ENCODE assay signal across 10 cellular contexts in genomic region chr10:31977440-31978157, GRCh38. TPM values are rescaled to one million over a fixed set of nuclear protein-coding genes. Genes with fewer than 3 reads are reported as not detected.
A peak's percentile ranks its signal among the peaks of the same experiment; 100 is the strongest.
DNase-seq lines count a peak whose midpoint lies in the region; ATAC-seq and TF ChIP-seq lines count a peak whose summit lies in the region.
"Had no signal": no experiment of that assay in that cellular context is flagged by ENCODE, and none has a peak within 500 bp of the region (broad histone marks: within the 10 kb centered on the region; RNA-seq: fewer than 3 reads in every experiment).

No MANE protein-coding gene starts in this region.

- peaks cover 24% of the 10 kb centered on the region for H3K4me1 Mint-ChIP-seq in central memory CD8-positive, alpha-beta T cell
- peaks cover 24 to 34% (median 28%) of the 10 kb centered on the region in 7 donors for H3K4me1 Mint-ChIP-seq in naive thymus-derived CD4-positive, alpha-beta T cell

- H3K36me3 ChIP-seq in naive thymus-derived CD4-positive, alpha-beta T cell (ENCODE audit: control insufficient read depth in 2 of 3, insufficient read depth in 3 of 3, low read length in 3 of 3), result no peaks in the 10 kb centered on the region
- H3K36me3 ChIP-seq: cardiac muscle cell had no signal

- H3K27me3 ChIP-seq in naive thymus-derived CD4-positive, alpha-beta T cell (ENCODE audit: control insufficient read depth in 2 of 2, insufficient read depth in 2 of 2, low read length in 2 of 2), result no peaks in the 10 kb centered on the region
- H3K27me3 ChIP-seq: cardiac muscle cell had no signal

- H3K4me3 ChIP-seq in NB4 (ENCODE audit: low read depth, low read length), result peak overlapping the region; percentile 19
- no peak overlapping the region for H3K4me3 ChIP-seq in naive thymus-derived CD4-positive, alpha-beta T cell (ENCODE audit: low read length)
- H3K4me3 ChIP-seq: cardiac muscle cell had no signal

- POLR2A ChIA-PET in naive thymus-derived CD4-positive, alpha-beta T cell (lab: Charles Lee), result no interaction called here

- no peak overlapping the region for H3K27ac Mint-ChIP-seq in central memory CD8-positive, alpha-beta T cell (ENCODE audit: low read depth)
- H3K27ac Mint-ChIP-seq in naive thymus-derived CD4-positive, alpha-beta T cell, result peak overlapping the region in 1 of 9 donors; percentile 7

- peaks cover 7 to 18% of the 10 kb centered on the region in 2 donors for H3K4me1 ChIP-seq in naive thymus-derived CD4-positive, alpha-beta T cell (ENCODE audit: control insufficient read depth in 2 of 2, insufficient read depth in 2 of 2, low read length in 2 of 2)

- peaks cover 2% of the 10 kb centered on the region for H3K36me3 Mint-ChIP-seq in central memory CD8-positive, alpha-beta T cell (ENCODE audit: insufficient read depth)
- H3K36me3 Mint-ChIP-seq in naive thymus-derived CD4-positive, alpha-beta T cell, result peaks cover 0 to 5% (median 2%) of the 10 kb centered on the region in 5 donors

- no peak for TF ChIP-seq CTCF in NB4 (IDR thresholded peaks at IDR 0.05; ENCODE audit: low read depth, low read length)
- TF ChIP-seq CTCF in GM10266 (IDR thresholded peaks at IDR 0.05; ENCODE audit: control insufficient read depth, insufficient read depth, low read depth, missing control alignments), result no peak

- no peak overlapping the region for H3K27ac ChIP-seq in naive thymus-derived CD4-positive, alpha-beta T cell (ENCODE audit: low read depth, low read length)
- H3K27ac ChIP-seq: cardiac muscle cell had no signal

- no peak for TF ChIP-seq POLR2A in NB4 (IDR thresholded peaks at IDR 0.05; ENCODE audit: extremely low read depth, insufficient read length)

- ATAC-seq in central memory CD8-positive, alpha-beta T cell (replicated peaks; ENCODE audit: extremely low read depth, poor library complexity, severe bottlenecking), result peak; percentile 79
- peak; percentile 90 for ATAC-seq in naive thymus-derived CD4-positive, alpha-beta T cell

- H3K9me3 ChIP-seq in naive thymus-derived CD4-positive, alpha-beta T cell (ENCODE audit: control insufficient read depth in 2 of 3, low read length in 3 of 3), result no peaks in the 10 kb centered on the region

- H3K27me3 Mint-ChIP-seq in central memory CD8-positive, alpha-beta T cell, result no peaks in the 10 kb centered on the region
- peaks cover 0 to 6% (median 0%) of the 10 kb centered on the region in 5 donors for H3K27me3 Mint-ChIP-seq in naive thymus-derived CD4-positive, alpha-beta T cell

- H3K9me3 Mint-ChIP-seq in central memory CD8-positive, alpha-beta T cell, result no peaks in the 10 kb centered on the region
- peaks cover 0 to 6% (median 0%) of the 10 kb centered on the region in 11 donors for H3K9me3 Mint-ChIP-seq in naive thymus-derived CD4-positive, alpha-beta T cell

- DNase-seq in GM04503 (ENCODE audit: low read depth) (peak; percentile 60), NB4 (ENCODE audit: low read depth) (peak; percentile 83), DMS79 (lab: John Stamatoyannopoulos, UW) (no peak), NCI-H146 (lab: John Stamatoyannopoulos, UW) (no peak), GM10266 (ENCODE audit: extremely low spot score) (no peak)
- DNase-seq in central memory CD8-positive, alpha-beta T cell (ENCODE audit: low spot score in 2 of 2), result no peak
- DNase-seq in naive thymus-derived CD4-positive, alpha-beta T cell, result peak in 2 of 9 donors; percentile 9 to 11
- no peak for DNase-seq in effector CD4-positive, alpha-beta T cell
- DNase-seq: right cardiac atrium had no signal

- intact Hi-C loops in naive thymus-derived CD4-positive, alpha-beta T cell (cut with micrococcal nuclease), result no loop called here

- H3K4me3 Mint-ChIP-seq in central memory CD8-positive, alpha-beta T cell, result no peak overlapping the region
- H3K4me3 Mint-ChIP-seq in naive thymus-derived CD4-positive, alpha-beta T cell, result peak overlapping the region in 4 of 10 donors; percentile 1 to 51 (median 25)

- CTCF ChIA-PET in naive thymus-derived CD4-positive, alpha-beta T cell (lab: Charles Lee), result no interaction called here

RNA-seq across cellular contexts. Expression of gene ARHGAP12, which starts 49.0 kb away (rescaled TPM):
- 10 to 100 TPM; 10.6 to 34.6 (median 31.4) TPM for total RNA-seq in naive thymus-derived CD4-positive, alpha-beta T cell
- polyA plus RNA-seq in naive thymus-derived CD4-positive, alpha-beta T cell, result 10 to 100 TPM; 10.5 to 11.9 TPM

Comparison
In these comparisons a context has a peak if more than half of its experiments do, and no peak if none do; other contexts are left out.
1. DNase-seq: peak in GM04503 (single experiment) and NB4 (single experiment); none in central memory CD8-positive, alpha-beta T cell (0 of 2), effector CD4-positive, alpha-beta T cell (single experiment), DMS79 (single experiment), NCI-H146 (single experiment) and GM10266 (single experiment).